Comparison of ENCODE assay signal across 8 cellular contexts in the genomic region with DNA sequence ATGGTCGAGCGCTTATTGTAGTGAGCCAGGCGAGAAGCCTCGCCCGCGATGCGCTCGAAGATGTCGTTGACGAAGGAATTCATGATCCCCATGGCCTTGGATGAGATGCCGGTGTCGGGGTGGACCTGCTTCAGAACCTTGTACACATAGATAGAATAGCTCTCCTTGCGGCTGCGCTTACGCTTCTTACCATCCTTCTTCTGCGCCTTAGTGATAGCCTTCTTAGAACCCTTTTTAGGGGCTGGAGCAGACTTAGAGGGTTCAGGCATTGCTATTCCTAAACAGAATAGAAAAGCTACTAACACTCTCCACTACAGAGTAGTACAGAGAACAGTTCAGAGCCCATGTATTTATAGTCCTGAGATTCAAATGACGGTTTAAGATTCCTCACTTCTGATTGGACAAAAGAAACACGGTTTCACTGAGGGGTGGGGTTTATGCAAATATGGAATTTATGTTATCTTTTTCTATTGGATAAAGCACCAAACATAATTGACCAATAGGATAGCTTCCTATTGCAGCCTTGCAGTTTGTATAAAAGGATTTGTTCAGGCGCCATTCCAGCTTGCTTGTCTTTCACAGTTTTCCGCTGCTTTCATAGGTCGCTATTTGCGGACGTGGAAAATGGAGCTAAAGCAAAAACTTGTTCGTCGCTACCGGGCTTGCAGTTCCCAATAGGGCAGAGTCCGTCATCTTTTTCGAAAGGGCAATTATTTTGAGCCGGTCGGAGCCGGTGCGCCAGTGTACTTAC. TPM values are rescaled to one million over a fixed set of nuclear protein-coding genes. Genes with fewer than 3 reads are reported as not detected.
DNase-seq lines count a peak whose midpoint lies in the region; ATAC-seq lines count a peak whose summit lies in the region.

No MANE protein-coding gene starts in this region.

- no peaks in the 10 kb centered on the region for H3K36me3 ChIP-seq in HUES64 (ENCODE audit: insufficient read depth, low read length)
- H3K36me3 ChIP-seq in skeletal muscle tissue (ENCODE audit: control insufficient read depth in 3 of 3, insufficient read depth in 3 of 3, low read length in 3 of 3) = no peaks in the 10 kb centered on the region

- no peaks in the 10 kb centered on the region for H3K9me3 ChIP-seq in HUES64 (ENCODE audit: insufficient read depth, low read depth, low read length)
- H3K9me3 ChIP-seq in iPS-18c (ENCODE audit: control insufficient read depth, insufficient read depth, low read length) = no peaks in the 10 kb centered on the region
- H3K9me3 ChIP-seq in skeletal muscle tissue (ENCODE audit: control insufficient read depth in 3 of 3, low read length in 3 of 3) = no peaks in the 10 kb centered on the region

- peak overlapping the region; percentile 23 for H3K9ac ChIP-seq in HUES64 (ENCODE audit: low read depth, low read length)
- peak overlapping the region; percentile 64 to 81 (median 77) for H3K9ac ChIP-seq in skeletal muscle tissue (ENCODE audit: low read depth in 1 of 3, low read length in 3 of 3)

- ATAC-seq in GM21515 (IDR thresholded peaks at IDR 0.05; ENCODE audit: unreplicated experiment) = peak; percentile 64

- 98% methylated on average over 32 of the region's 32 CpGs for WGBS in HUES64

- H3K4me3 ChIP-seq in HUES64 (ENCODE audit: low read length) = peak overlapping the region; percentile 13
- peak overlapping the region; percentile 62 for H3K4me3 ChIP-seq in iPS-18c (ENCODE audit: insufficient read depth, low read depth, low read length)
- H3K4me3 ChIP-seq in skeletal muscle tissue (ENCODE audit: low read length in 3 of 3) = peak overlapping the region; percentile 68 to 95 (median 81)

- H3K4me1 ChIP-seq in HUES64 (ENCODE audit: insufficient read depth, low read length) (peaks cover 8% of the 10 kb centered on the region; the same call in 1 of the 2 replicates), skeletal muscle tissue (ENCODE audit: control insufficient read depth in 3 of 3, insufficient read depth in 3 of 3, low read length in 3 of 3) (peaks cover 15 to 18% (median 17%) of the 10 kb centered on the region in 3 donors)

- H3K27ac ChIP-seq in HUES64 (ENCODE audit: low read depth, low read length) = no peak overlapping the region
- H3K27ac ChIP-seq in skeletal muscle tissue (ENCODE audit: low read depth, low read length) = peak overlapping the region; percentile 86

- DNase-seq in DMS153 treated with DMSO at 0.1 percent for 48 hours (lab: John Stamatoyannopoulos, UW; ENCODE audit: unreplicated experiment) (peak; percentile 99), T-helper 22 cell (ENCODE audit: low read depth) (peak; percentile 58), brain pericyte (ENCODE audit: low read depth, low spot score) (peak; percentile 93), iPS-NIHi7 (ENCODE audit: extremely low spot score) (no peak)

- H3K27me3 ChIP-seq in HUES64 (ENCODE audit: insufficient read depth, low read length) (no peaks in the 10 kb centered on the region), skeletal muscle tissue (ENCODE audit: control insufficient read depth in 3 of 3, insufficient read depth in 3 of 3, low read length in 3 of 3) (peaks cover 0 to 21% (median 16%) of the 10 kb centered on the region in 3 donors)

RNA-seq across cellular contexts. Expression of a gene that starts 43.7 kb away (rescaled TPM):
- polyA plus RNA-seq in HUES64 (2013, experiment 1 of 2) = 0.35 TPM
- 1.0 TPM for polyA plus RNA-seq in HUES64 (2013, experiment 2 of 2)
- total RNA-seq in skeletal muscle tissue = 4.7 TPM

Comparison
In these comparisons a context has a peak if more than half of its experiments do, and no peak if none do; other contexts are left out.
1. H3K4me3 ChIP-seq: peak in every context shown above with its lines; median percentile 81 in skeletal muscle tissue; 62 in iPS-18c; 13 in HUES64.